ENCODE assay signal across 12 cellular contexts in genomic region chr2:88832256-88832991, GRCh38.
DNase-seq lines count a peak whose midpoint lies in the region; ATAC-seq and TF ChIP-seq lines count a peak whose summit lies in the region.
"Had no signal": no experiment of that assay in that cellular context is flagged by ENCODE, and none has a peak within 500 bp of the region (broad histone marks: within the 10 kb centered on the region; RNA-seq: fewer than 3 reads in every experiment).

No MANE protein-coding gene starts in this region.

- CTCF ChIA-PET in activated B cell treated with CpG ODN at 0.5 μM for 24 hours (lab: Charles Lee), result interaction anchor here (0.8 to 6.3 kb wide), 20 partner anchors 10 to 320 kb away, joined by 3 to 187 read pairs (median 7); no protein-coding TSS in a partner anchor

- peak overlapping the region; percentile 84 for H3K4me3 Mint-ChIP-seq in activated B cell treated with CpG ODN at 0.5 μM for 24 hours
- H3K4me3 Mint-ChIP-seq: activated CD8-positive, alpha-beta memory T cell treated with anti-CD3 and anti-CD28 coated beads, Interleukin-2, amount 10 ng/mL, durations not matched to agents 7 days and 5 days; CD14-positive monocyte; natural killer cell treated with Interleukin-12 subunit alpha and Interleukin-12 subunit beta and Interleukin-15 and Interleukin-18, amount 100 ng/mL, for 72 hours had no signal

- ATAC-seq in GM19468 (IDR thresholded peaks at IDR 0.05; ENCODE audit: extremely low read depth, unreplicated experiment) (peak; percentile 28), HG03103 (IDR thresholded peaks at IDR 0.05; ENCODE audit: low read depth, unreplicated experiment) (peak; percentile 32), activated B cell treated with CpG ODN at 0.5 μM for 24 hours (ENCODE audit: low read depth) (peak; percentile 69)

- peak overlapping the region; percentile 92 for H3K27ac Mint-ChIP-seq in activated B cell treated with CpG ODN at 0.5 μM for 24 hours
- H3K27ac Mint-ChIP-seq: activated CD8-positive, alpha-beta memory T cell treated with anti-CD3 and anti-CD28 coated beads, Interleukin-2, amount 10 ng/mL, durations not matched to agents 7 days and 5 days; CD14-positive monocyte; natural killer cell treated with Interleukin-12 subunit alpha and Interleukin-12 subunit beta and Interleukin-15 and Interleukin-18, amount 100 ng/mL, for 72 hours had no signal

- H3K4me3 ChIP-seq in testis, result no peak overlapping the region

- no peak for TF ChIP-seq POLR2A in testis (IDR thresholded peaks at IDR 0.05)

- H3K9me3 ChIP-seq in testis, result no peaks in the 10 kb centered on the region

- no peaks in the 10 kb centered on the region for H3K9me3 Mint-ChIP-seq in activated B cell treated with CpG ODN at 0.5 μM for 24 hours
- H3K9me3 Mint-ChIP-seq: CD14-positive monocyte; natural killer cell treated with Interleukin-12 subunit alpha and Interleukin-12 subunit beta and Interleukin-15 and Interleukin-18, amount 100 ng/mL, for 72 hours had no signal

- peaks cover 4% of the 10 kb centered on the region for H3K36me3 Mint-ChIP-seq in activated B cell treated with CpG ODN at 0.5 μM for 24 hours (ENCODE audit: low read depth)
- H3K36me3 Mint-ChIP-seq: activated CD8-positive, alpha-beta memory T cell treated with anti-CD3 and anti-CD28 coated beads, Interleukin-2, amount 10 ng/mL, durations not matched to agents 7 days and 5 days; CD14-positive monocyte; natural killer cell treated with Interleukin-12 subunit alpha and Interleukin-12 subunit beta and Interleukin-15 and Interleukin-18, amount 100 ng/mL, for 72 hours had no signal

- POLR2A ChIA-PET in activated B cell treated with CpG ODN at 0.5 μM for 24 hours (lab: Charles Lee), result interaction anchor here (0.9 to 24.5 kb wide), 15 partner anchors 9 to 321 kb away, joined by 3 to 1820 read pairs (median 10); no protein-coding TSS in a partner anchor

- peak; percentile 48 for DNase-seq in activated B cell treated with CpG ODN at 0.5 μM for 24 hours
- no peak for DNase-seq in CD1c-positive myeloid dendritic cell (ENCODE audit: extremely low spot score)
- no peak for DNase-seq in NCI-H2029 treated with DMSO at 0.1 percent for 48 hours (lab: John Stamatoyannopoulos, UW)
- DNase-seq in NCI-H2081 (lab: John Stamatoyannopoulos, UW), result no peak
- no peak for DNase-seq in testis

- peaks cover 73% of the 10 kb centered on the region for H3K4me1 Mint-ChIP-seq in activated B cell treated with CpG ODN at 0.5 μM for 24 hours
- H3K4me1 Mint-ChIP-seq: activated CD8-positive, alpha-beta memory T cell treated with anti-CD3 and anti-CD28 coated beads, Interleukin-2, amount 10 ng/mL, durations not matched to agents 7 days and 5 days had no signal

- H3K27ac ChIP-seq in testis, result no peak overlapping the region
- H3K27ac ChIP-seq: epithelial cell of prostate had no signal

- intact Hi-C loops in activated B cell treated with CpG ODN at 0.5 μM for 24 hours (cut with micrococcal nuclease) (loop anchor here (1.0 to 10.0 kb wide), 11 partner anchors 14 to 1012 kb away; partner anchors contain the start of gene EIF2AK3), testis (cut with DNase I; ENCODE audit: low total_unique reads) (no loop called here)

- no peaks in the 10 kb centered on the region for H3K36me3 ChIP-seq in testis (ENCODE audit: low read depth, missing control alignments)

- peak; percentile 38; the same call in 1 of the 2 replicates for TF ChIP-seq CTCF in GM12874 (IDR thresholded peaks at IDR 0.05; ENCODE audit: insufficient read depth, low read depth, low read length)
- TF ChIP-seq CTCF in activated B cell treated with CpG ODN at 0.5 μM for 24 hours (IDR thresholded peaks at IDR 0.05), result no peak
- TF ChIP-seq CTCF in testis (IDR thresholded peaks at IDR 0.05), result peak in 1 of 3 experiments; percentile 11

- H3K4me1 ChIP-seq in testis, result no peaks in the 10 kb centered on the region

- no peaks in the 10 kb centered on the region for H3K27me3 ChIP-seq in testis

- no peaks in the 10 kb centered on the region for H3K27me3 Mint-ChIP-seq in activated B cell treated with CpG ODN at 0.5 μM for 24 hours

- WGBS in testis, 2 donors, result 81 to 85% methylated on average over 5 to 9 of the region's 9 CpGs
